ENCODE assay signal across 14 cellular contexts in genomic region chr2:195721042-195721441, GRCh38.
DNase-seq lines count a peak whose midpoint lies in the region; TF ChIP-seq lines count a peak whose summit lies in the region.
"Had no signal": no experiment of that assay in that cellular context is flagged by ENCODE, and none has a peak within 500 bp of the region (broad histone marks: within the 10 kb centered on the region; RNA-seq: fewer than 3 reads in every experiment).

No MANE protein-coding gene starts in this region.

- no peak overlapping the region for H3K4me3 ChIP-seq in colonic mucosa

- intact Hi-C loops in colonic mucosa (cut with DNase I) = no loop called here

- no peak overlapping the region for H3K9ac ChIP-seq in colonic mucosa (ENCODE audit: low read depth in 2 of 2, low read length in 2 of 2)

- H3K27ac Mint-ChIP-seq in activated naive CD4-positive, alpha-beta T cell treated with anti-CD3 and anti-CD28 coated beads, Interleukin-2, amount 50 U/mL, for 24 hours = peak overlapping the region; percentile 38
- H3K27ac Mint-ChIP-seq in nephron progenitor cell = peak overlapping the region; percentile 0
- H3K27ac Mint-ChIP-seq: B cell had no signal

- H3K36me3 ChIP-seq in colonic mucosa = no peaks in the 10 kb centered on the region

- no peaks in the 10 kb centered on the region for H3K9me3 Mint-ChIP-seq in activated naive CD4-positive, alpha-beta T cell treated with anti-CD3 and anti-CD28 coated beads, Interleukin-2, amount 50 U/mL, for 24 hours
- H3K9me3 Mint-ChIP-seq in nephron progenitor cell = no peaks in the 10 kb centered on the region
- H3K9me3 Mint-ChIP-seq: CD4-positive, alpha-beta memory T cell had no signal

- H3K4me1 Mint-ChIP-seq in activated naive CD4-positive, alpha-beta T cell treated with anti-CD3 and anti-CD28 coated beads, Interleukin-2, amount 50 U/mL, for 24 hours = peaks cover 8% of the 10 kb centered on the region
- H3K4me1 Mint-ChIP-seq in nephron progenitor cell = no peaks in the 10 kb centered on the region
- H3K4me1 Mint-ChIP-seq: B cell had no signal

- no peaks in the 10 kb centered on the region for H3K4me1 ChIP-seq in colonic mucosa

- no peaks in the 10 kb centered on the region for H3K27me3 ChIP-seq in colonic mucosa

- peaks cover 34% of the 10 kb centered on the region for H3K36me3 Mint-ChIP-seq in activated naive CD4-positive, alpha-beta T cell treated with anti-CD3 and anti-CD28 coated beads, Interleukin-2, amount 50 U/mL, for 24 hours
- peaks cover 60% of the 10 kb centered on the region for H3K36me3 Mint-ChIP-seq in nephron progenitor cell (ENCODE audit: low read depth)

- H3K9me3 ChIP-seq in colonic mucosa = no peaks in the 10 kb centered on the region

- no peak overlapping the region for H3K27ac ChIP-seq in colonic mucosa
- H3K27ac ChIP-seq: HL-60 had no signal

- no peak overlapping the region for H3K4me3 Mint-ChIP-seq in activated naive CD4-positive, alpha-beta T cell treated with anti-CD3 and anti-CD28 coated beads, Interleukin-2, amount 50 U/mL, for 24 hours
- H3K4me3 Mint-ChIP-seq in nephron progenitor cell = no peak overlapping the region
- H3K4me3 Mint-ChIP-seq: B cell; CD4-positive, alpha-beta memory T cell had no signal

- TF ChIP-seq CTCF in colonic mucosa (IDR thresholded peaks at IDR 0.05) = no peak
- no peak for TF ChIP-seq CTCF in nephron progenitor cell (IDR thresholded peaks at IDR 0.05)

- H3K27me3 Mint-ChIP-seq in activated naive CD4-positive, alpha-beta T cell treated with anti-CD3 and anti-CD28 coated beads, Interleukin-2, amount 50 U/mL, for 24 hours = no peaks in the 10 kb centered on the region
- no peaks in the 10 kb centered on the region for H3K27me3 Mint-ChIP-seq in nephron progenitor cell (ENCODE audit: low read depth, poor library complexity)
- H3K27me3 Mint-ChIP-seq: B cell; CD4-positive, alpha-beta memory T cell had no signal

- no peak for DNase-seq in activated naive CD4-positive, alpha-beta T cell treated with Interleukin-2 at 50 U/mL for 16 hours
- DNase-seq in SW480 (ENCODE audit: low spot score) (peak; percentile 5), colonic mucosa (peak; percentile 21), nephron progenitor cell (no peak), T-helper 2 cell (no peak), A172 (ENCODE audit: low spot score) (no peak), mucosa of gallbladder (ENCODE audit: low spot score) (no peak)
- DNase-seq: C1 segment of cervical spinal cord; CD4-positive, alpha-beta memory T cell; DMS153; GF-D8 had no signal

Comparison
In these comparisons a context has a peak if more than half of its experiments do, and no peak if none do; other contexts are left out.
1. DNase-seq: peak in SW480 (single experiment) and colonic mucosa (single experiment); none in activated naive CD4-positive, alpha-beta T cell treated with Interleukin-2 at 50 U/mL for 16 hours (single experiment), nephron progenitor cell (single experiment), T-helper 2 cell (0 of 5), A172 (single experiment) and mucosa of gallbladder (single experiment).